In genomic region chr6:52535711-52536423, GRCh38 we compare ENCODE assay signal across 11 cellular contexts. TPM values are rescaled to one million over a fixed set of nuclear protein-coding genes. Genes with fewer than 3 reads are reported as not detected.
A peak's percentile ranks its signal among the peaks of the same experiment; 100 is the strongest.
DNase-seq lines count a peak whose midpoint lies in the region; ATAC-seq and TF ChIP-seq lines count a peak whose summit lies in the region.
"Had no signal": no experiment of that assay in that cellular context is flagged by ENCODE, and none has a peak within 500 bp of the region (broad histone marks: within the 10 kb centered on the region; RNA-seq: fewer than 3 reads in every experiment).

No MANE protein-coding gene starts in this region.

- dilution Hi-C loops in IMR-90 (cut with HindIII; ENCODE audit: low sequenced_read_pairs, unreplicated experiment), result no loop called here

- H3K36me3 Mint-ChIP-seq in effector memory CD8-positive, alpha-beta T cell (ENCODE audit: insufficient read depth), result peaks cover 11% of the 10 kb centered on the region
- H3K36me3 Mint-ChIP-seq in stimulated activated naive B cell treated with anti-CD40 and anti-IgM and Interleukin-4, amounts not matched to agents 10 μg/mL and 1 μg/mL and 100 μg/mL, for 72 hours, result peaks cover 4 to 6% of the 10 kb centered on the region in 2 donors
- peaks cover 3% of the 10 kb centered on the region for H3K36me3 Mint-ChIP-seq in activated T-cell treated with anti-CD3 and anti-CD28 coated beads, Interleukin-2, amount 50 U/mL, for 4 hours (ENCODE audit: insufficient read depth)

- H4K20me1 ChIP-seq in IMR-90 (ENCODE audit: insufficient read depth, low read length), result 0 out of 2 replicates have a peak, but pooled peaks cover 3% of the 10 kb centered on the region

- peak overlapping the region; percentile 91 for H2BK120ac ChIP-seq in IMR-90 (ENCODE audit: low read depth, low read length)

- peak overlapping the region; percentile 63; the same call in 1 of the 3 replicates for H2BK15ac ChIP-seq in IMR-90 (ENCODE audit: low read depth, low read length)

- H3K9me3 ChIP-seq in IMR-90 (ENCODE audit: control insufficient read depth, insufficient read depth, low read length), result no peaks in the 10 kb centered on the region

- DNase-seq in IMR-90 (no peak), DMS 273 treated with DMSO at 0.1 percent for 48 hours (lab: John Stamatoyannopoulos, UW) (no peak), hippocampal formation (lab: John Stamatoyannopoulos, UW) (no peak)
- no peak for DNase-seq in effector memory CD8-positive, alpha-beta T cell
- DNase-seq in stimulated activated naive B cell treated with anti-CD40 and anti-IgM and Interleukin-4, amounts not matched to agents 10 μg/mL and 1 μg/mL and 100 μg/mL, for 72 hours, result no peak
- DNase-seq in activated T-cell treated with anti-CD3 and anti-CD28 coated beads, Interleukin-2, amount 50 U/mL, for 4 hours, result no peak
- DNase-seq: amniotic stem cell; CD4-positive, alpha-beta T cell had no signal

- H3K27me3 Mint-ChIP-seq in effector memory CD8-positive, alpha-beta T cell, result no peaks in the 10 kb centered on the region
- no peaks in the 10 kb centered on the region for H3K27me3 Mint-ChIP-seq in stimulated activated naive B cell treated with anti-CD40 and anti-IgM and Interleukin-4, amounts not matched to agents 10 μg/mL and 1 μg/mL and 100 μg/mL, for 72 hours
- no peaks in the 10 kb centered on the region for H3K27me3 Mint-ChIP-seq in activated T-cell treated with anti-CD3 and anti-CD28 coated beads, Interleukin-2, amount 50 U/mL, for 4 hours (ENCODE audit: low read depth)
- H3K27me3 Mint-ChIP-seq: CD4-positive, alpha-beta T cell; dendritic cell treated with granulocyte-macrophage colony-stimulating factor and Interleukin-4, amounts not matched to agents 40 ng/mL and 50 ng/mL, for 4 days had no signal

- H2AK5ac ChIP-seq in IMR-90 (ENCODE audit: low read depth, low read length), result peak overlapping the region; percentile 96; the same call in 1 of the 2 replicates

- TF ChIP-seq RAD21 in IMR-90 (IDR thresholded peaks at IDR 0.05; ENCODE audit: low read length), result no peak

- H3K27me3 ChIP-seq in IMR-90 (ENCODE audit: control insufficient read depth, insufficient read depth, low read length), result no peaks in the 10 kb centered on the region

- no peak overlapping the region for H4K5ac ChIP-seq in IMR-90 (ENCODE audit: low read depth, low read length)

- POLR2A ChIA-PET in IMR-90 (lab: Charles Lee; ENCODE audit: unreplicated experiment), result interaction anchor here (0.6 kb wide), 1 partner anchor 112 kb away, joined by 3 read pairs; no protein-coding TSS in a partner anchor

- peak overlapping the region; percentile 83 to 84; a peak in 2 of 4 replicates for H4K8ac ChIP-seq in IMR-90 (ENCODE audit: low read depth in 2 of 2, low read length in 2 of 2)

- H3K4me2 ChIP-seq in IMR-90 (ENCODE audit: low read depth, low read length), result no peak overlapping the region

- no peaks in the 10 kb centered on the region for H3K9me3 Mint-ChIP-seq in effector memory CD8-positive, alpha-beta T cell
- no peaks in the 10 kb centered on the region for H3K9me3 Mint-ChIP-seq in stimulated activated naive B cell treated with anti-CD40 and anti-IgM and Interleukin-4, amounts not matched to agents 10 μg/mL and 1 μg/mL and 100 μg/mL, for 72 hours
- no peaks in the 10 kb centered on the region for H3K9me3 Mint-ChIP-seq in activated T-cell treated with anti-CD3 and anti-CD28 coated beads, Interleukin-2, amount 50 U/mL, for 4 hours
- H3K9me3 Mint-ChIP-seq: CD4-positive, alpha-beta T cell; dendritic cell treated with granulocyte-macrophage colony-stimulating factor and Interleukin-4, amounts not matched to agents 40 ng/mL and 50 ng/mL, for 4 days had no signal

- H3K9me1 ChIP-seq in IMR-90 (ENCODE audit: insufficient read depth, low read length), result peaks cover 53% of the 10 kb centered on the region

- H3K4me1 Mint-ChIP-seq in effector memory CD8-positive, alpha-beta T cell (ENCODE audit: low read depth in 2 of 2), result peaks cover 37 to 42% of the 10 kb centered on the region in 2 donors
- peaks cover 10 to 12% of the 10 kb centered on the region in 2 donors for H3K4me1 Mint-ChIP-seq in stimulated activated naive B cell treated with anti-CD40 and anti-IgM and Interleukin-4, amounts not matched to agents 10 μg/mL and 1 μg/mL and 100 μg/mL, for 72 hours
- peaks cover 45% of the 10 kb centered on the region for H3K4me1 Mint-ChIP-seq in activated T-cell treated with anti-CD3 and anti-CD28 coated beads, Interleukin-2, amount 50 U/mL, for 4 hours (ENCODE audit: low read depth)

- no peak overlapping the region for H2AK9ac ChIP-seq in IMR-90 (replicated peaks; ENCODE audit: low read depth, low read length, poor library complexity)

- TF ChIP-seq CTCF in IMR-90 (conservative IDR thresholded peaks at IDR 0.05; ENCODE audit: low read depth, low read length), result no peak

- in situ Hi-C loops in IMR-90 (cut with MboI; ENCODE audit: low sequenced_read_pairs), result no loop called here

- peak; percentile 4 for ATAC-seq in GM18909 (IDR thresholded peaks at IDR 0.05; ENCODE audit: poor library complexity, unreplicated experiment)
- ATAC-seq in GM21529 (IDR thresholded peaks at IDR 0.05; ENCODE audit: unreplicated experiment), result peak; percentile 18
- no peak for ATAC-seq in IMR-90 (ENCODE audit: low read depth)
- peak; percentile 62 for ATAC-seq in effector memory CD8-positive, alpha-beta T cell (replicated peaks)
- no peak for ATAC-seq in stimulated activated naive B cell treated with anti-CD40 and anti-IgM and Interleukin-4, amounts not matched to agents 10 μg/mL and 1 μg/mL and 100 μg/mL, for 72 hours (replicated peaks)
- no peak for ATAC-seq in activated T-cell treated with anti-CD3 and anti-CD28 coated beads, Interleukin-2, amount 50 U/mL, for 4 hours

- H3K14ac ChIP-seq in IMR-90 (replicated peaks; ENCODE audit: low read depth, low read length), result peak overlapping the region; percentile 92

- H3K9ac ChIP-seq in IMR-90 (ENCODE audit: low read depth, low read length), result no peak overlapping the region

- no peak for TF ChIP-seq POLR2A in IMR-90 (IDR thresholded peaks at IDR 0.05; ENCODE audit: low read depth, low read length)

- no TSS peak for BruUV-seq in IMR-90 (replicated peaks; lab: Mats Ljungman, UMichigan)

- H3K56ac ChIP-seq in IMR-90 (ENCODE audit: extremely low read depth, insufficient read depth, low read length), result no peak overlapping the region

- peak overlapping the region; percentile 94 for H3K23ac ChIP-seq in IMR-90 (ENCODE audit: low read depth, low read length)

- WGBS in IMR-90 (ENCODE audit: extremely low coverage in 2 of 2, insufficient read length in 1 of 2), 2 experiments, result no CpG with 5 or more reads among the region's 5 CpGs

- no peak overlapping the region for H2AFZ ChIP-seq in IMR-90 (replicated peaks; ENCODE audit: low read length, poor library complexity)

- H3K36me3 ChIP-seq in IMR-90 (ENCODE audit: control insufficient read depth, insufficient read depth, low read length), result peaks cover 25% of the 10 kb centered on the region

- no peak overlapping the region for H3K4me3 ChIP-seq in IMR-90 (ENCODE audit: insufficient read depth, low read depth, low read length)

- peaks cover 37 to 89% of the 10 kb centered on the region in 2 experiments for H3K79me1 ChIP-seq in IMR-90 (ENCODE audit: low read depth in 1 of 2, low read length in 2 of 2)

- CTCF ChIA-PET in IMR-90 (lab: Yijun Ruan, JAX), result interaction anchor here (0.9 to 1.2 kb wide), 2 partner anchors 11 to 25 kb away, joined by 3 to 5 read pairs; no protein-coding TSS in a partner anchor

- peak overlapping the region; percentile 28 to 75 for H3K4me3 Mint-ChIP-seq in effector memory CD8-positive, alpha-beta T cell
- no peak overlapping the region for H3K4me3 Mint-ChIP-seq in stimulated activated naive B cell treated with anti-CD40 and anti-IgM and Interleukin-4, amounts not matched to agents 10 μg/mL and 1 μg/mL and 100 μg/mL, for 72 hours
- H3K4me3 Mint-ChIP-seq in activated T-cell treated with anti-CD3 and anti-CD28 coated beads, Interleukin-2, amount 50 U/mL, for 4 hours, result no peak overlapping the region
- H3K4me3 Mint-ChIP-seq: CD4-positive, alpha-beta T cell; dendritic cell treated with granulocyte-macrophage colony-stimulating factor and Interleukin-4, amounts not matched to agents 40 ng/mL and 50 ng/mL, for 4 days had no signal

- peak overlapping the region; percentile 53; the same call in 1 of the 2 replicates for H2BK20ac ChIP-seq in IMR-90 (ENCODE audit: low read depth, low read length)

- intact Hi-C loops in IMR-90 (cut with micrococcal nuclease), result no loop called here

- H3K4me1 ChIP-seq in IMR-90 (ENCODE audit: control insufficient read depth, insufficient read depth, low read length), result peaks cover 46% of the 10 kb centered on the region

- no peak overlapping the region for H3K18ac ChIP-seq in IMR-90 (ENCODE audit: low read depth, low read length)

- peak overlapping the region; percentile 95 for H2BK5ac ChIP-seq in IMR-90 (ENCODE audit: low read depth, low read length, poor library complexity, severe bottlenecking)

- peak overlapping the region; percentile 97; the same call in 1 of the 2 replicates for H4K91ac ChIP-seq in IMR-90 (ENCODE audit: insufficient read depth, low read depth, low read length)

- peak overlapping the region; percentile 92 for H3K4ac ChIP-seq in IMR-90 (ENCODE audit: low read depth, low read length)

- H3K27ac ChIP-seq in IMR-90 (ENCODE audit: insufficient read depth, low read length), result no peak overlapping the region

- H3K27ac Mint-ChIP-seq in effector memory CD8-positive, alpha-beta T cell, result peak overlapping the region in 1 of 2 donors; percentile 66
- H3K27ac Mint-ChIP-seq in stimulated activated naive B cell treated with anti-CD40 and anti-IgM and Interleukin-4, amounts not matched to agents 10 μg/mL and 1 μg/mL and 100 μg/mL, for 72 hours, result no peak overlapping the region
- H3K27ac Mint-ChIP-seq: CD4-positive, alpha-beta T cell; dendritic cell treated with granulocyte-macrophage colony-stimulating factor and Interleukin-4, amounts not matched to agents 40 ng/mL and 50 ng/mL, for 4 days had no signal

TF ChIP-seq in IMR-90, 13 proteins besides CTCF, POLR2A, EP300 and RAD21 (continues in another document):
- no peak for TF ChIP-seq CEBPB (IDR thresholded peaks at IDR 0.05; ENCODE audit: low read depth, low read length)
- TF ChIP-seq BHLHE40 (IDR thresholded peaks at IDR 0.05; ENCODE audit: low read depth, low read length), result no peak
- no peak for TF ChIP-seq NFE2L2 (IDR thresholded peaks at IDR 0.05; ENCODE audit: low read depth, low read length)
- no peak for TF ChIP-seq MXI1 (IDR thresholded peaks at IDR 0.05; ENCODE audit: borderline replicate concordance, low read depth, low read length)
- TF ChIP-seq CHD1 (IDR thresholded peaks at IDR 0.05; ENCODE audit: low read depth, low read length), result no peak
- no peak for TF ChIP-seq SMC3 (IDR thresholded peaks at IDR 0.05; ENCODE audit: low read depth, low read length)

RNA-seq across cellular contexts. Expression of gene TRAM2, which starts 41.0 kb away (rescaled TPM):
- total RNA-seq in IMR-90 (2012; rRNA removed), result 77.2 and 81.1 TPM in 2 replicates
- polyA plus RNA-seq in IMR-90 (2012; rRNA removed), result 94.2 and 95.7 TPM in 2 replicates
- 51.8 and 52.7 TPM in 2 replicates for polyA plus RNA-seq in IMR-90 (2012; cell fraction: cytosol; rRNA removed)
- polyA plus RNA-seq in IMR-90 (2012; cell fraction: nucleus; rRNA removed; ENCODE audit: low replicate concordance), result 86.8 and 207 TPM in 2 replicates
- total RNA-seq in activated T-cell treated with anti-CD3 and anti-CD28 coated beads, Interleukin-2, amount 50 U/mL, for 4 hours, result 1 to 10 TPM; 1.6 to 2.9 (median 2.4) TPM

Comparison
In these comparisons a context has a peak if more than half of its experiments do, and no peak if none do; other contexts are left out.
1. ATAC-seq: peak in GM18909 (single experiment), GM21529 (single experiment) and effector memory CD8-positive, alpha-beta T cell (single experiment); none in IMR-90 (single experiment), stimulated activated naive B cell treated with anti-CD40 and anti-IgM and Interleukin-4, amounts not matched to agents 10 μg/mL and 1 μg/mL and 100 μg/mL, for 72 hours (0 of 2) and activated T-cell treated with anti-CD3 and anti-CD28 coated beads, Interleukin-2, amount 50 U/mL, for 4 hours (0 of 2).
2. H3K4me3 Mint-ChIP-seq: peak in effector memory CD8-positive, alpha-beta T cell (2 of 2); none in stimulated activated naive B cell treated with anti-CD40 and anti-IgM and Interleukin-4, amounts not matched to agents 10 μg/mL and 1 μg/mL and 100 μg/mL, for 72 hours (0 of 2) and activated T-cell treated with anti-CD3 and anti-CD28 coated beads, Interleukin-2, amount 50 U/mL, for 4 hours (single experiment).
3. RNA of gene TRAM2, which starts 41.0 kb away (total RNA-seq): 77.2 to 81.1 TPM in IMR-90; 1.6 to 2.9 TPM in activated T-cell treated with anti-CD3 and anti-CD28 coated beads, Interleukin-2, amount 50 U/mL, for 4 hours; every median in the first group is over 10 times any median in the second.